Comparison of ENCODE assay signal across 8 cellular contexts in genomic region chr9:91515074-91515687, GRCh38.
DNase-seq lines count a peak whose midpoint lies in the region; ATAC-seq and TF ChIP-seq lines count a peak whose summit lies in the region.

No MANE protein-coding gene starts in this region.

- peak overlapping the region in 1 of 2 donors; percentile 35 for H3K27ac ChIP-seq in left lung

- H3K9me3 Mint-ChIP-seq in activated naive CD4-positive, alpha-beta T cell treated with anti-CD3 and anti-CD28 coated beads, Interleukin-2, amount 10 ng/mL, durations not matched to agents 7 days and 5 days: peaks cover 3% of the 10 kb centered on the region

- ATAC-seq in HG03196 (IDR thresholded peaks at IDR 0.05; ENCODE audit: unreplicated experiment) (peak; percentile 66), left lung (peak; percentile 88), HG02623 (IDR thresholded peaks at IDR 0.05; ENCODE audit: unreplicated experiment) (no peak), HG02571 (IDR thresholded peaks at IDR 0.05; ENCODE audit: unreplicated experiment) (no peak)

- no peaks in the 10 kb centered on the region for H3K36me3 Mint-ChIP-seq in activated naive CD4-positive, alpha-beta T cell treated with anti-CD3 and anti-CD28 coated beads, Interleukin-2, amount 10 ng/mL, durations not matched to agents 7 days and 5 days

- H3K27me3 ChIP-seq in left lung: peaks cover 0 to 3% of the 10 kb centered on the region in 2 donors

- H3K4me1 Mint-ChIP-seq in activated naive CD4-positive, alpha-beta T cell treated with anti-CD3 and anti-CD28 coated beads, Interleukin-2, amount 10 ng/mL, durations not matched to agents 7 days and 5 days: no peaks in the 10 kb centered on the region

- no peak overlapping the region for H3K4me3 Mint-ChIP-seq in activated naive CD4-positive, alpha-beta T cell treated with anti-CD3 and anti-CD28 coated beads, Interleukin-2, amount 10 ng/mL, durations not matched to agents 7 days and 5 days

- CTCF ChIA-PET in activated naive CD4-positive, alpha-beta T cell treated with anti-CD3 and anti-CD28 coated beads, Interleukin-2, amount 10 ng/mL, durations not matched to agents 7 days and 5 days (lab: Charles Lee): no interaction called here

- intact Hi-C loops in left lung (cut with DNase I): no loop called here

- peaks cover 0 to 3% of the 10 kb centered on the region in 2 donors for H3K4me1 ChIP-seq in left lung

- H3K27me3 Mint-ChIP-seq in activated naive CD4-positive, alpha-beta T cell treated with anti-CD3 and anti-CD28 coated beads, Interleukin-2, amount 10 ng/mL, durations not matched to agents 7 days and 5 days: peaks cover 15% of the 10 kb centered on the region

- TF ChIP-seq CTCF in left lung (IDR thresholded peaks at IDR 0.05): no peak

- H3K9me3 ChIP-seq in left lung: peaks cover 0 to 4% of the 10 kb centered on the region in 2 donors

- no peak overlapping the region for H3K27ac Mint-ChIP-seq in activated naive CD4-positive, alpha-beta T cell treated with anti-CD3 and anti-CD28 coated beads, Interleukin-2, amount 10 ng/mL, durations not matched to agents 7 days and 5 days

- no peak overlapping the region for H3K4me3 ChIP-seq in left lung

- peak; percentile 12 for DNase-seq in activated naive CD4-positive, alpha-beta T cell treated with Interleukin-2 at 50 U/mL for 16 hours
- DNase-seq in activated naive CD4-positive, alpha-beta T cell treated with anti-CD3 and anti-CD28 coated beads, Interleukin-2, amount 10 ng/mL, durations not matched to agents 7 days and 5 days: no peak
- peak; percentile 67 for DNase-seq in astrocyte of the hippocampus (ENCODE audit: low read depth, low spot score)
- DNase-seq in left lung: no peak
- DNase-seq in NCI-H1436 treated with DMSO at 0.1 percent for 48 hours (lab: John Stamatoyannopoulos, UW): no peak

- no peaks in the 10 kb centered on the region for H3K36me3 ChIP-seq in left lung

Comparison
In these comparisons a context has a peak if more than half of its experiments do, and no peak if none do; other contexts are left out.
1. DNase-seq: peak in activated naive CD4-positive, alpha-beta T cell treated with Interleukin-2 at 50 U/mL for 16 hours (single experiment) and astrocyte of the hippocampus (single experiment); none in activated naive CD4-positive, alpha-beta T cell treated with anti-CD3 and anti-CD28 coated beads, Interleukin-2, amount 10 ng/mL, durations not matched to agents 7 days and 5 days (single experiment), left lung (0 of 2) and NCI-H1436 treated with DMSO at 0.1 percent for 48 hours (single experiment).
2. ATAC-seq: peak in HG03196 (single experiment) and left lung (single experiment); none in HG02623 (single experiment) and HG02571 (single experiment).